In genomic region chr7:17144313-17144712, GRCh38 we compare ENCODE assay signal across 8 cellular contexts.
A peak's percentile ranks its signal among the peaks of the same experiment; 100 is the strongest.
DNase-seq lines count a peak whose midpoint lies in the region; ATAC-seq and TF ChIP-seq lines count a peak whose summit lies in the region.

No MANE protein-coding gene starts in this region.

- H3K27ac ChIP-seq in RWPE1, result no peak overlapping the region

- peaks cover 51% of the 10 kb centered on the region for H3K4me1 Mint-ChIP-seq in activated naive CD4-positive, alpha-beta T cell treated with anti-CD3 and anti-CD28 coated beads, Interleukin-2, amount 50 U/mL, for 24 hours

- POLR2A ChIA-PET in RWPE1 (lab: Yijun Ruan, JAX; ENCODE audit: low non-redundant PET), result no interaction called here

- ATAC-seq in HG03135 (IDR thresholded peaks at IDR 0.05; ENCODE audit: unreplicated experiment) (no peak), HG02623 (IDR thresholded peaks at IDR 0.05; ENCODE audit: unreplicated experiment) (no peak), GM19395 (IDR thresholded peaks at IDR 0.05; ENCODE audit: unreplicated experiment) (no peak)

- peaks cover 1% of the 10 kb centered on the region for H3K36me3 Mint-ChIP-seq in activated naive CD4-positive, alpha-beta T cell treated with anti-CD3 and anti-CD28 coated beads, Interleukin-2, amount 50 U/mL, for 24 hours

- H3K4me3 Mint-ChIP-seq in activated naive CD4-positive, alpha-beta T cell treated with anti-CD3 and anti-CD28 coated beads, Interleukin-2, amount 50 U/mL, for 24 hours, result peak overlapping the region; percentile 63

- no peaks in the 10 kb centered on the region for H3K27me3 Mint-ChIP-seq in activated naive CD4-positive, alpha-beta T cell treated with anti-CD3 and anti-CD28 coated beads, Interleukin-2, amount 50 U/mL, for 24 hours

- peaks cover 5% of the 10 kb centered on the region for H3K9me3 Mint-ChIP-seq in activated naive CD4-positive, alpha-beta T cell treated with anti-CD3 and anti-CD28 coated beads, Interleukin-2, amount 50 U/mL, for 24 hours

- TF ChIP-seq CTCF in RWPE1 (conservative IDR thresholded peaks at IDR 0.05; ENCODE audit: low read depth), result no peak

- H3K27ac Mint-ChIP-seq in activated naive CD4-positive, alpha-beta T cell treated with anti-CD3 and anti-CD28 coated beads, Interleukin-2, amount 50 U/mL, for 24 hours, result peak overlapping the region; percentile 91

- CTCF ChIA-PET in RWPE1 (lab: Yijun Ruan, JAX), result no interaction called here

- DNase-seq in Daoy (ENCODE audit: low read depth) (peak; percentile 51), RWPE1 (ENCODE audit: low spot score) (peak; percentile 59), NCI-H345 treated with DMSO at 0.1 percent for 48 hours (lab: John Stamatoyannopoulos, UW; ENCODE audit: unreplicated experiment) (no peak)
- DNase-seq in stimulated activated CD4-positive, alpha-beta T cell treated with anti-CD3 and anti-CD28 coated beads, Interleukin-12 subunit alpha, Interleukin-12 subunit beta, amount 100 ng/mL, for 24 hours (ENCODE audit: low read depth in 2 of 2), result peak; percentile 41 to 61
